ENCODE assay signal across 13 cellular contexts in genomic region chr7:71896535-71896934, GRCh38.
"Had no signal": no experiment of that assay in that cellular context is flagged by ENCODE, and none has a peak within 500 bp of the region (broad histone marks: within the 10 kb centered on the region; RNA-seq: fewer than 3 reads in every experiment).

No MANE protein-coding gene starts in this region.

- DNase-seq: activated CD4-positive, alpha-beta T cell treated with anti-CD3 and anti-CD28 coated beads, Interleukin-2, amount 50 U/mL, for 48 hours; activated gamma-delta T cell; cerebellar nuclear complex; effector CD8-positive, alpha-beta T cell; pancreas; stimulated activated naive CD4-positive, alpha-beta T cell; SW 1271; T-helper 2 cell; trophoblast cell; WERI-Rb-1 had no signal

- H3K4me3 ChIP-seq: breast epithelium, hepatocyte, pancreas had no signal

- H3K4me2 ChIP-seq: hepatocyte had no signal

- H3K27me3 ChIP-seq: breast epithelium, hepatocyte, pancreas had no signal

- H3K27ac Mint-ChIP-seq: activated naive CD4-positive, alpha-beta T cell treated with anti-CD3 and anti-CD28 coated beads, Interleukin-2, amount 50 U/mL, for 24 hours had no signal

- H3K36me3 Mint-ChIP-seq: activated naive CD4-positive, alpha-beta T cell treated with anti-CD3 and anti-CD28 coated beads, Interleukin-2, amount 50 U/mL, for 24 hours had no signal

- H3K36me3 ChIP-seq: breast epithelium, pancreas, WERI-Rb-1 had no signal

- H2AFZ ChIP-seq: hepatocyte had no signal

- H3K4me3 Mint-ChIP-seq: activated naive CD4-positive, alpha-beta T cell treated with anti-CD3 and anti-CD28 coated beads, Interleukin-2, amount 50 U/mL, for 24 hours had no signal

- H3K4me1 Mint-ChIP-seq: activated naive CD4-positive, alpha-beta T cell treated with anti-CD3 and anti-CD28 coated beads, Interleukin-2, amount 50 U/mL, for 24 hours had no signal

- H3K27ac ChIP-seq: breast epithelium, hepatocyte, pancreas, WERI-Rb-1 had no signal

- H3K79me2 ChIP-seq: hepatocyte had no signal

- H3K4me1 ChIP-seq: breast epithelium, pancreas had no signal

- H3K9me3 ChIP-seq: pancreas had no signal

- H3K9me3 Mint-ChIP-seq: activated naive CD4-positive, alpha-beta T cell treated with anti-CD3 and anti-CD28 coated beads, Interleukin-2, amount 50 U/mL, for 24 hours had no signal
